ENCODE assay signal across 8 cellular contexts in genomic region chr9:111036068-111036789, GRCh38. TPM values are rescaled to one million over a fixed set of nuclear protein-coding genes. Genes with fewer than 3 reads are reported as not detected.
DNase-seq lines count a peak whose midpoint lies in the region; TF ChIP-seq lines count a peak whose summit lies in the region.

No MANE protein-coding gene starts in this region.

- no peaks in the 10 kb centered on the region for H3K27me3 ChIP-seq in mammary epithelial cell (ENCODE audit: insufficient read depth, low read length)
- H3K27me3 ChIP-seq in kidney epithelial cell (ENCODE audit: control insufficient read depth, insufficient read depth, low read length), result no peaks in the 10 kb centered on the region
- no peaks in the 10 kb centered on the region for H3K27me3 ChIP-seq in suprapubic skin

- peaks cover 71% of the 10 kb centered on the region for H3K79me2 ChIP-seq in mammary epithelial cell (ENCODE audit: insufficient read depth, low read length)

- peaks cover 46% of the 10 kb centered on the region for H3K27me3 Mint-ChIP-seq in activated T-helper 2 cell treated with anti-CD3 and anti-CD28 coated beads, Interferon-gamma antibody, Interleukin-2, Interleukin-4, amounts not matched to agents 10 μg/mL and 5 μg/mL and 100 μg/mL, durations not matched to agents 14 hours and 24 hours and 36 hours (ENCODE audit: low read depth)

- H3K4me3 Mint-ChIP-seq in activated T-helper 2 cell treated with anti-CD3 and anti-CD28 coated beads, Interferon-gamma antibody, Interleukin-2, Interleukin-4, amounts not matched to agents 10 μg/mL and 5 μg/mL and 100 μg/mL, durations not matched to agents 14 hours and 24 hours and 36 hours (ENCODE audit: low read depth), result no peak overlapping the region

- H3K9me3 Mint-ChIP-seq in activated T-helper 2 cell treated with anti-CD3 and anti-CD28 coated beads, Interferon-gamma antibody, Interleukin-2, Interleukin-4, amounts not matched to agents 10 μg/mL and 5 μg/mL and 100 μg/mL, durations not matched to agents 14 hours and 24 hours and 36 hours, result no peaks in the 10 kb centered on the region

- intact Hi-C loops in mammary epithelial cell (cut with micrococcal nuclease), result loop anchor here (2.0 to 5.0 kb wide), 4 partner anchors 59 to 365 kb away; no protein-coding TSS in a partner anchor
- intact Hi-C loops in activated T-helper 2 cell treated with anti-CD3 and anti-CD28 coated beads, Interferon-gamma antibody, Interleukin-2, Interleukin-4, amounts not matched to agents 10 μg/mL and 5 μg/mL and 100 μg/mL, durations not matched to agents 14 hours and 24 hours and 36 hours (cut with micrococcal nuclease), result no loop called here

- BruUV-seq in mammary epithelial cell (replicated peaks; lab: Mats Ljungman, UMichigan), result no TSS peak

- in situ Hi-C loops in mammary epithelial cell (cut with MboI; ENCODE audit: low sequenced_read_pairs in 2 of 2), result no loop called here

- H3K4me3 ChIP-seq in HFF-Myc (replicated peaks; ENCODE audit: low read depth, low read length) (peak overlapping the region; percentile 73), mammary epithelial cell (replicated peaks in 1 of 3; ENCODE audit: insufficient read depth in 1 of 3, low read depth in 2 of 3, low read length in 3 of 3) (peak overlapping the region; percentile 59 to 87 (median 66)), kidney epithelial cell (ENCODE audit: low read depth, low read length) (peak overlapping the region; percentile 66), suprapubic skin (peak overlapping the region; percentile 80)

- H3K4me2 ChIP-seq in mammary epithelial cell (ENCODE audit: insufficient read depth, low read depth, low read length), result peak overlapping the region; percentile 93

- no peak for TF ChIP-seq EP300 in suprapubic skin (IDR thresholded peaks at IDR 0.05)

- no peak overlapping the region for H3K27ac Mint-ChIP-seq in activated T-helper 2 cell treated with anti-CD3 and anti-CD28 coated beads, Interferon-gamma antibody, Interleukin-2, Interleukin-4, amounts not matched to agents 10 μg/mL and 5 μg/mL and 100 μg/mL, durations not matched to agents 14 hours and 24 hours and 36 hours

- no peak for DNase-seq in HFF-Myc (ENCODE audit: extremely low read depth, low read depth)
- DNase-seq in mammary epithelial cell, result peak; percentile 48
- no peak for DNase-seq in kidney epithelial cell (ENCODE audit: low read depth)
- DNase-seq in suprapubic skin (ENCODE audit: low spot score in 2 of 2), result peak; percentile 83 to 89
- DNase-seq in activated T-helper 2 cell treated with anti-CD3 and anti-CD28 coated beads, Interferon-gamma antibody, Interleukin-2, Interleukin-4, amounts not matched to agents 10 μg/mL and 5 μg/mL and 100 μg/mL, durations not matched to agents 14 hours and 24 hours and 36 hours (ENCODE audit: low spot score), result no peak
- no peak for DNase-seq in OCI-M1 (lab: John Stamatoyannopoulos, UW)
- DNase-seq in NCI-H1048 (lab: John Stamatoyannopoulos, UW), result no peak

- no peaks in the 10 kb centered on the region for H3K9me3 ChIP-seq in mammary epithelial cell (replicated peaks; ENCODE audit: insufficient read depth, low read length)
- no peaks in the 10 kb centered on the region for H3K9me3 ChIP-seq in suprapubic skin

- H2AFZ ChIP-seq in mammary epithelial cell (ENCODE audit: low read depth, low read length), result peak overlapping the region; percentile 97

- dilution Hi-C loops in mammary epithelial cell (cut with HindIII; ENCODE audit: low sequenced_read_pairs), result no loop called here

- peaks cover 11% of the 10 kb centered on the region for H3K4me1 Mint-ChIP-seq in activated T-helper 2 cell treated with anti-CD3 and anti-CD28 coated beads, Interferon-gamma antibody, Interleukin-2, Interleukin-4, amounts not matched to agents 10 μg/mL and 5 μg/mL and 100 μg/mL, durations not matched to agents 14 hours and 24 hours and 36 hours (ENCODE audit: low read depth)

- H3K36me3 Mint-ChIP-seq in activated T-helper 2 cell treated with anti-CD3 and anti-CD28 coated beads, Interferon-gamma antibody, Interleukin-2, Interleukin-4, amounts not matched to agents 10 μg/mL and 5 μg/mL and 100 μg/mL, durations not matched to agents 14 hours and 24 hours and 36 hours (ENCODE audit: low read depth), result no peaks in the 10 kb centered on the region

- H3K36me3 ChIP-seq in mammary epithelial cell (ENCODE audit: insufficient read depth, low read length) (no peaks in the 10 kb centered on the region), kidney epithelial cell (ENCODE audit: control insufficient read depth, insufficient read depth, low read length) (no peaks in the 10 kb centered on the region), suprapubic skin (no peaks in the 10 kb centered on the region)

- TF ChIP-seq CTCF in 22Rv1 (IDR thresholded peaks at IDR 0.05), result peak; percentile 48
- peak; percentile 90 for TF ChIP-seq CTCF in HFF-Myc (IDR thresholded peaks at IDR 0.05; ENCODE audit: low read depth, low read length, missing control alignments)
- peak; percentile 76 to 92 for TF ChIP-seq CTCF in mammary epithelial cell (conservative IDR thresholded peaks at IDR 0.05 in 1 of 2, IDR thresholded peaks at IDR 0.05 in 1 of 2; ENCODE audit: extremely low read depth in 1 of 2, insufficient read depth in 1 of 2, low read depth in 1 of 2, low read length in 2 of 2)
- TF ChIP-seq CTCF in kidney epithelial cell (IDR thresholded peaks at IDR 0.05; ENCODE audit: insufficient read depth, low read length, poor library complexity, severe bottlenecking), result peak; percentile 93
- TF ChIP-seq CTCF in suprapubic skin (IDR thresholded peaks at IDR 0.05), result peak in 1 of 2 donors; percentile 43

- H3K9ac ChIP-seq in mammary epithelial cell (ENCODE audit: insufficient read depth, low read length), result peak overlapping the region; percentile 76

- H3K27ac ChIP-seq in 22Rv1, result no peak overlapping the region
- H3K27ac ChIP-seq in mammary epithelial cell (ENCODE audit: insufficient read depth, low read depth, low read length), result peak overlapping the region; percentile 41
- peak overlapping the region; percentile 96 for H3K27ac ChIP-seq in suprapubic skin

- no peaks in the 10 kb centered on the region for H4K20me1 ChIP-seq in mammary epithelial cell (ENCODE audit: insufficient read depth, low read length)

- H3K4me1 ChIP-seq in mammary epithelial cell (ENCODE audit: insufficient read depth, low read length) (peaks cover 22% of the 10 kb centered on the region), suprapubic skin (peaks cover 32% of the 10 kb centered on the region)

- CTCF ChIA-PET in mammary epithelial cell (lab: Charles Lee; ENCODE audit: low non-redundant PET), result interaction anchor here (0.5 kb wide), 1 partner anchor 92 kb away, joined by 4 read pairs; no protein-coding TSS in a partner anchor

- no peak for TF ChIP-seq POLR2A in suprapubic skin (IDR thresholded peaks at IDR 0.05)

- WGBS in mammary epithelial cell (ENCODE audit: low coverage, missing lambda C conversion rate), result 26% methylated on average over 4 of the region's 16 CpGs
- 11% methylated on average over 16 of the region's 16 CpGs for WGBS in suprapubic skin

RNA-seq across cellular contexts. Expression of gene LPAR1, which starts 2.0 kb away (rescaled TPM):
- total RNA-seq in mammary epithelial cell (10 to 100 TPM; 20.4 to 20.8 TPM), kidney epithelial cell (4.6 and 6.4 TPM in 2 replicates), suprapubic skin (10 to 100 TPM; 16.2 to 65.8 (median 23.5) TPM)
- polyA plus RNA-seq in mammary epithelial cell, result 29.7 TPM
- 66.6 TPM for polyA minus RNA-seq in mammary epithelial cell
- total RNA-seq in activated T-helper 2 cell treated with anti-CD3 and anti-CD28 coated beads, Interferon-gamma antibody, Interleukin-2, Interleukin-4, amounts not matched to agents 10 μg/mL and 5 μg/mL and 100 μg/mL, durations not matched to agents 14 hours and 24 hours and 36 hours, result not detected in 2 replicates

Comparison
In these comparisons a context has a peak if more than half of its experiments do, and no peak if none do; other contexts are left out.
1. DNase-seq: peak in mammary epithelial cell (single experiment) and suprapubic skin (2 of 2); none in HFF-Myc (single experiment), kidney epithelial cell (single experiment), activated T-helper 2 cell treated with anti-CD3 and anti-CD28 coated beads, Interferon-gamma antibody, Interleukin-2, Interleukin-4, amounts not matched to agents 10 μg/mL and 5 μg/mL and 100 μg/mL, durations not matched to agents 14 hours and 24 hours and 36 hours (single experiment), OCI-M1 (single experiment) and NCI-H1048 (single experiment).
2. Peak in every context shown above with its lines, with median percentiles within 50 percentile points of each other: H3K4me3 ChIP-seq.